In the genomic region with DNA sequence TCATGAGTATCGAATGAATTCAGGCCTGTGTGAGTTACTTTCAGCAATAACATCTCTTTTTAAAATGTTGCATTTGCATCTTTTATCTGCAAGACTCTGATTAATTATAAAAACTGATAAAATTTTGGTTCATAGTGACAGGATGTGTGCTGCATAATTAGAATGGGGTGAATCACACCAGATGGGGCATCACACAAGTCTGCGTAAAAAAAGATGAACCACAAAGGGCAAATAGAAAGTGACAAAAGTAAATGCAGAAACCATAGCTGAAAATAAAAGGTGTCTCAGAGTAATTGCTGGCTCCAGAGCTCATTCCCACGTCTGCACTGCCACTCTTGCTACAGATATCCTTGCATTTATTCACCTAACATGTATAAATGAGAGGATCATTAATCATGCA, we compare ENCODE assay signal across 1 cellular context.
TF ChIP-seq lines count a peak whose summit lies in the region.

No MANE protein-coding gene starts in this region.

TF ChIP-seq in SK-N-SH treated with all-trans-retinoic acid at 6 μM for 48 hours, 23 proteins besides CTCF, POLR2A, EP300 and RAD21 (continued from another document):
- TF ChIP-seq, protein P1, sequence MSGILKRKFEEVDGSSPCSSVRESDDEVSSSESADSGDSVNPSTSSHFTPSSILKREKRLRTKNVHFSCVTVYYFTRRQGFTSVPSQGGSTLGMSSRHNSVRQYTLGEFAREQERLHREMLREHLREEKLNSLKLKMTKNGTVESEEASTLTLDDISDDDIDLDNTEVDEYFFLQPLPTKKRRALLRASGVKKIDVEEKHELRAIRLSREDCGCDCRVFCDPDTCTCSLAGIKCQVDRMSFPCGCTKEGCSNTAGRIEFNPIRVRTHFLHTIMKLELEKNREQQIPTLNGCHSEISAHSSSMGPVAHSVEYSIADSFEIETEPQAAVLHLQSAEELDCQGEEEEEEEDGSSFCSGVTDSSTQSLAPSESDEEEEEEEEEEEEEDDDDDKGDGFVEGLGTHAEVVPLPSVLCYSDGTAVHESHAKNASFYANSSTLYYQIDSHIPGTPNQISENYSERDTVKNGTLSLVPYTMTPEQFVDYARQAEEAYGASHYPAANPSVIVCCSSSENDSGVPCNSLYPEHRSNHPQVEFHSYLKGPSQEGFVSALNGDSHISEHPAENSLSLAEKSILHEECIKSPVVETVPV (CRISPR knock-in tag; IDR thresholded peaks at IDR 0.05) = no peak
- TF ChIP-seq CREB5 (CRISPR knock-in tag; IDR thresholded peaks at IDR 0.05; ENCODE audit: low read depth) (no peak), GLIS3 (CRISPR knock-in tag; IDR thresholded peaks at IDR 0.05) (no peak), PPARA (CRISPR knock-in tag; IDR thresholded peaks at IDR 0.05; ENCODE audit: borderline replicate concordance) (no peak), ZC3H10 (CRISPR knock-in tag; IDR thresholded peaks at IDR 0.05) (no peak), TSHZ2 (CRISPR knock-in tag; IDR thresholded peaks at IDR 0.05) (no peak)
